34 cellular contexts compared by ENCODE assay signal in the genomic region with DNA sequence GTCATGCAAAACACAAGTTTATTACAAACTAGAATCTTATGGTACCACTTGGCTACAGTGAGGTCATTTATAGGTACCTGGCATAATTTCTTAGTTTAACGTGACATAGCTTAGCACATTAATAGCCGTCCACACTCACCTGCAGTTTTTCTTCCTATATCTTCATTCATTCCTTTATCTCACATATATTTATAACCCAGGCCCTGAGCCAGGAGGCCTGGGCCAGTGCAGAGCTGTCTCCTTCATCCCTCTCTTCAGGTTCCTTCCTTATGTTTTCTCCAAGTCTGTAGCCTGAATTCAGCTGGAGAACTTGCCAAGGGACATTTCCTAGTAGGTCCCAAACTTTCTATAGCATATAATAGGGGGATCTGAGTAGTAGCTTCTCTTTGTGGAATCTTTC.
DNase-seq lines count a peak whose midpoint lies in the region; ATAC-seq and TF ChIP-seq lines count a peak whose summit lies in the region.
"Had no signal": no experiment of that assay in that cellular context is flagged by ENCODE, and none has a peak within 500 bp of the region (broad histone marks: within the 10 kb centered on the region; RNA-seq: fewer than 3 reads in every experiment).

No MANE protein-coding gene starts in this region.

- CTCF ChIA-PET in IMR-90 (lab: Yijun Ruan, JAX): no interaction called here
- CTCF ChIA-PET in CD8-positive, alpha-beta memory T cell (lab: Charles Lee): interaction anchor here (0.7 to 2.5 kb wide), 2 partner anchors 12 to 15 kb away, joined by 3 to 7 read pairs; no protein-coding TSS in a partner anchor

- no peak overlapping the region for H3K23ac ChIP-seq in IMR-90 (ENCODE audit: low read depth, low read length)

- H3K36me3 ChIP-seq in right atrium auricular region: no peaks in the 10 kb centered on the region
- no peaks in the 10 kb centered on the region for H3K36me3 ChIP-seq in heart left ventricle
- no peaks in the 10 kb centered on the region for H3K36me3 ChIP-seq in left ventricle myocardium inferior
- H3K36me3 ChIP-seq in IMR-90 (ENCODE audit: control insufficient read depth, insufficient read depth, low read length): no peaks in the 10 kb centered on the region
- no peaks in the 10 kb centered on the region for H3K36me3 ChIP-seq in CD8-positive, alpha-beta memory T cell (ENCODE audit: insufficient read depth, low read length)
- H3K36me3 ChIP-seq: BE2C; BLaER1; BLaER1 treated with 17β-estradiol and CSF1 and Interleukin-3, amounts not matched to agents 10 nM and 100 nM had no signal

- peak overlapping the region; percentile 60; the same call in 1 of the 2 replicates for H3K18ac ChIP-seq in IMR-90 (ENCODE audit: low read depth, low read length)

- H3K56ac ChIP-seq in IMR-90 (ENCODE audit: extremely low read depth, insufficient read depth, low read length): no peak overlapping the region

- H2AK9ac ChIP-seq in IMR-90 (replicated peaks; ENCODE audit: low read depth, low read length, poor library complexity): no peak overlapping the region

- no peaks in the 10 kb centered on the region for H3K36me3 Mint-ChIP-seq in CD8-positive, alpha-beta memory T cell
- H3K36me3 Mint-ChIP-seq: CD14-positive monocyte; CD4-positive, alpha-beta memory T cell; CD4-positive, CD25-positive, alpha-beta regulatory T cell; CD8-positive, alpha-beta T cell had no signal

- dilution Hi-C loops in IMR-90 (cut with HindIII; ENCODE audit: low sequenced_read_pairs, unreplicated experiment): no loop called here

- no peak overlapping the region for H3K4me3 Mint-ChIP-seq in CD8-positive, alpha-beta memory T cell
- H3K4me3 Mint-ChIP-seq: B cell; CD14-positive monocyte; CD4-positive, alpha-beta memory T cell; CD4-positive, alpha-beta T cell; CD4-positive, CD25-positive, alpha-beta regulatory T cell; CD8-positive, alpha-beta T cell had no signal

- H4K8ac ChIP-seq in IMR-90 (ENCODE audit: low read depth in 2 of 2, low read length in 2 of 2): no peak overlapping the region

- H3K4me1 ChIP-seq in right atrium auricular region (no peaks in the 10 kb centered on the region), heart left ventricle (peaks cover 0 to 30% (median 5%) of the 10 kb centered on the region in 12 donors), left ventricle myocardium inferior (peaks cover 41% of the 10 kb centered on the region), IMR-90 (ENCODE audit: control insufficient read depth, insufficient read depth, low read length) (peaks cover 3% of the 10 kb centered on the region; the same call in 1 of the 2 replicates)
- H3K4me1 ChIP-seq in CD8-positive, alpha-beta memory T cell (ENCODE audit: insufficient read depth, low read length): no peaks in the 10 kb centered on the region
- H3K4me1 ChIP-seq: BE2C; BLaER1; BLaER1 treated with 17β-estradiol and CSF1 and Interleukin-3, amounts not matched to agents 10 nM and 100 nM had no signal

- peaks cover 5% of the 10 kb centered on the region for H3K9me1 ChIP-seq in IMR-90 (ENCODE audit: insufficient read depth, low read length)

- no peak overlapping the region for H2BK120ac ChIP-seq in IMR-90 (ENCODE audit: low read depth, low read length)

- H3K27me3 ChIP-seq in right atrium auricular region: no peaks in the 10 kb centered on the region
- no peaks in the 10 kb centered on the region for H3K27me3 ChIP-seq in heart left ventricle
- H3K27me3 ChIP-seq in left ventricle myocardium inferior (ENCODE audit: low read depth): no peaks in the 10 kb centered on the region
- H3K27me3 ChIP-seq in IMR-90 (ENCODE audit: control insufficient read depth, insufficient read depth, low read length): no peaks in the 10 kb centered on the region
- no peaks in the 10 kb centered on the region for H3K27me3 ChIP-seq in CD8-positive, alpha-beta memory T cell (ENCODE audit: insufficient read depth, low read length, poor library complexity, severe bottlenecking)
- H3K27me3 ChIP-seq: BE2C; BLaER1; BLaER1 treated with 17β-estradiol and CSF1 and Interleukin-3, amounts not matched to agents 10 nM and 100 nM had no signal

- H3K27ac ChIP-seq in right atrium auricular region: no peak overlapping the region
- H3K27ac ChIP-seq in heart left ventricle: no peak overlapping the region
- H3K27ac ChIP-seq in left ventricle myocardium inferior (replicated peaks): no peak overlapping the region
- no peak overlapping the region for H3K27ac ChIP-seq in IMR-90 (ENCODE audit: insufficient read depth, low read length)
- no peak overlapping the region for H3K27ac ChIP-seq in CD8-positive, alpha-beta memory T cell (ENCODE audit: low read depth, low read length)
- H3K27ac ChIP-seq: 22Rv1; BLaER1; BLaER1 treated with 17β-estradiol and CSF1 and Interleukin-3, amounts not matched to agents 10 nM and 100 nM; C4-2B had no signal

- ATAC-seq in Right ventricle myocardium superior (ENCODE audit: poor library complexity): peak; percentile 67
- ATAC-seq in heart left ventricle: peak in 3 of 4 donors; percentile 48 to 64 (median 58)
- ATAC-seq in Right ventricle myocardium inferior: no peak
- ATAC-seq in left ventricle myocardium superior: peak; percentile 79
- no peak for ATAC-seq in IMR-90 (ENCODE audit: low read depth)
- ATAC-seq: A549; CD8-positive, alpha-beta T cell had no signal

- 0 out of 3 replicates have a peak overlapping the region, but pooled peaks have one; percentile 16 for H2BK15ac ChIP-seq in IMR-90 (ENCODE audit: low read depth, low read length)

- H4K5ac ChIP-seq in IMR-90 (ENCODE audit: low read depth, low read length): no peak overlapping the region

- H3K27me3 Mint-ChIP-seq in CD8-positive, alpha-beta memory T cell: no peaks in the 10 kb centered on the region
- H3K27me3 Mint-ChIP-seq: CD4-positive, CD25-positive, alpha-beta regulatory T cell had no signal

- DNase-seq in Right ventricle myocardium superior (no peak), right atrium auricular region (ENCODE audit: low spot score) (no peak), heart left ventricle (no peak), Right ventricle myocardium inferior (ENCODE audit: missing footprints) (no peak), left ventricle myocardium superior (no peak), left ventricle myocardium inferior (no peak), IMR-90 (no peak)
- DNase-seq in CD8-positive, alpha-beta memory T cell: no peak
- DNase-seq: 8988T; ACHN; AML-193; BE2C; C1 segment of cervical spinal cord; Caco-2; Calu3; CD4-positive, alpha-beta memory T cell; CD4-positive, alpha-beta T cell; CD4-positive, CD25-positive, alpha-beta regulatory T cell; CD8-positive, alpha-beta T cell; COR-L47; DMS 273 treated with DMSO at 0.1 percent for 48 hours; DMS153; DMS53; DMS79; DMS79 treated with DMSO at 0.1 percent for 48 hours; DND-41; EL had no signal

- H3K9me3 Mint-ChIP-seq in CD8-positive, alpha-beta memory T cell: no peaks in the 10 kb centered on the region
- H3K9me3 Mint-ChIP-seq: CD4-positive, alpha-beta T cell; CD8-positive, alpha-beta T cell had no signal

- H3K9me3 ChIP-seq in right atrium auricular region (no peaks in the 10 kb centered on the region), heart left ventricle (no peaks in the 10 kb centered on the region), left ventricle myocardium inferior (replicated peaks) (no peaks in the 10 kb centered on the region), IMR-90 (ENCODE audit: control insufficient read depth, insufficient read depth, low read length) (no peaks in the 10 kb centered on the region)
- no peaks in the 10 kb centered on the region for H3K9me3 ChIP-seq in CD8-positive, alpha-beta memory T cell (ENCODE audit: low read length)
- H3K9me3 ChIP-seq: A549; BE2C; BLaER1; BLaER1 treated with 17β-estradiol and CSF1 and Interleukin-3, amounts not matched to agents 10 nM and 100 nM; Caco-2 had no signal

- 40 to 56% (median 47%) methylated on average over 2 of the region's 2 CpGs for whole genome bisulfite sequencing in heart left ventricle, 4 donors
- WGBS in IMR-90 (ENCODE audit: extremely low coverage in 2 of 2, insufficient read length in 1 of 2), 2 experiments: 100% methylated on average over 1 of the region's 2 CpGs; no CpG with 5 or more reads in 1 of the 2 experiments

- H3K4me3 ChIP-seq in right atrium auricular region (no peak overlapping the region), heart left ventricle (no peak overlapping the region), left ventricle myocardium inferior (no peak overlapping the region), IMR-90 (ENCODE audit: insufficient read depth, low read depth, low read length) (no peak overlapping the region)
- H3K4me3 ChIP-seq in CD8-positive, alpha-beta memory T cell (ENCODE audit: low read length): no peak overlapping the region
- H3K4me3 ChIP-seq: A549; BLaER1; BLaER1 treated with 17β-estradiol and CSF1 and Interleukin-3, amounts not matched to agents 10 nM and 100 nM had no signal

- H2BK5ac ChIP-seq in IMR-90 (ENCODE audit: low read depth, low read length, poor library complexity, severe bottlenecking): no peak overlapping the region

- TF ChIP-seq POLR2A in heart left ventricle (IDR thresholded peaks at IDR 0.05): no peak
- TF ChIP-seq POLR2A in IMR-90 (IDR thresholded peaks at IDR 0.05; ENCODE audit: low read depth, low read length): no peak

- TF ChIP-seq CTCF in right atrium auricular region (IDR thresholded peaks at IDR 0.05) (no peak), heart left ventricle (IDR thresholded peaks at IDR 0.05) (no peak), left ventricle myocardium inferior (IDR thresholded peaks at IDR 0.05; ENCODE audit: borderline replicate concordance) (no peak), IMR-90 (conservative IDR thresholded peaks at IDR 0.05; ENCODE audit: low read depth, low read length) (no peak)

- H3K27ac Mint-ChIP-seq in CD8-positive, alpha-beta memory T cell: no peak overlapping the region
- H3K27ac Mint-ChIP-seq: B cell; CD14-positive monocyte; CD4-positive, alpha-beta memory T cell; CD4-positive, alpha-beta T cell; CD4-positive, CD25-positive, alpha-beta regulatory T cell; CD8-positive, alpha-beta T cell had no signal

- TF ChIP-seq RAD21 in IMR-90 (IDR thresholded peaks at IDR 0.05; ENCODE audit: low read length): no peak

- H3K4ac ChIP-seq in IMR-90 (ENCODE audit: low read depth, low read length): no peak overlapping the region; the same call in 1 of the 2 replicates

- H2BK20ac ChIP-seq in IMR-90 (ENCODE audit: low read depth, low read length): no peak overlapping the region

- H2AK5ac ChIP-seq in IMR-90 (ENCODE audit: low read depth, low read length): no peak overlapping the region

- intact Hi-C loops in Right ventricle myocardium superior (cut with DNase I): no loop called here
- intact Hi-C loops in heart left ventricle (cut with DNase I): loop anchor here in 1 of 10 donors (10.0 kb wide), 1 partner anchor 366 kb away; the partner anchor contains the start of gene SGCD
- intact Hi-C loops in Right ventricle myocardium inferior (cut with DNase I): loop anchor here (10.0 kb wide), 1 partner anchor 626 kb away; no protein-coding TSS in a partner anchor
- intact Hi-C loops in left ventricle myocardium superior (cut with micrococcal nuclease): no loop called here
- intact Hi-C loops in left ventricle myocardium inferior (cut with micrococcal nuclease): no loop called here
- intact Hi-C loops in IMR-90 (cut with micrococcal nuclease): loop anchor here (5.0 kb wide), 1 partner anchor 163 kb away; no protein-coding TSS in a partner anchor

- no TSS peak for BruUV-seq in IMR-90 (replicated peaks; lab: Mats Ljungman, UMichigan)

- no peaks in the 10 kb centered on the region for H3K79me1 ChIP-seq in IMR-90 (ENCODE audit: low read depth in 1 of 2, low read length in 2 of 2)

- in situ Hi-C loops in IMR-90 (cut with MboI; ENCODE audit: low sequenced_read_pairs): loop anchor here (10.0 kb wide), 1 partner anchor 366 kb away; the partner anchor contains the start of gene SGCD

- H3K14ac ChIP-seq in IMR-90 (replicated peaks; ENCODE audit: low read depth, low read length): no peak overlapping the region

- POLR2A ChIA-PET in IMR-90 (lab: Charles Lee; ENCODE audit: unreplicated experiment): no interaction called here
- POLR2A ChIA-PET in CD8-positive, alpha-beta memory T cell (lab: Charles Lee): no interaction called here

- H3K4me1 Mint-ChIP-seq in CD8-positive, alpha-beta memory T cell: no peaks in the 10 kb centered on the region
- H3K4me1 Mint-ChIP-seq: B cell; CD14-positive monocyte; CD4-positive, alpha-beta memory T cell; CD4-positive, CD25-positive, alpha-beta regulatory T cell had no signal

- H2AFZ ChIP-seq in IMR-90 (replicated peaks; ENCODE audit: low read length, poor library complexity): no peak overlapping the region

- H4K91ac ChIP-seq in IMR-90 (ENCODE audit: insufficient read depth, low read depth, low read length): no peak overlapping the region

- no peak overlapping the region for H3K4me2 ChIP-seq in IMR-90 (ENCODE audit: low read depth, low read length)
- H3K4me2 ChIP-seq: A549; BLaER1; BLaER1 treated with 17β-estradiol and CSF1 and Interleukin-3, amounts not matched to agents 10 nM and 100 nM had no signal

- H4K20me1 ChIP-seq in IMR-90 (ENCODE audit: insufficient read depth, low read length): no peaks in the 10 kb centered on the region
- H4K20me1 ChIP-seq: BLaER1; BLaER1 treated with 17β-estradiol and CSF1 and Interleukin-3, amounts not matched to agents 10 nM and 100 nM had no signal

- H3K9ac ChIP-seq in IMR-90 (ENCODE audit: low read depth, low read length): no peak overlapping the region
- H3K9ac ChIP-seq: BLaER1; BLaER1 treated with 17β-estradiol and CSF1 and Interleukin-3, amounts not matched to agents 10 nM and 100 nM had no signal

Comparison
In these comparisons a context has a peak if more than half of its experiments do, and no peak if none do; other contexts are left out.
1. ATAC-seq: peak in Right ventricle myocardium superior (single experiment), heart left ventricle (3 of 4) and left ventricle myocardium superior (single experiment); none in Right ventricle myocardium inferior (single experiment) and IMR-90 (single experiment).
2. intact Hi-C loops: an anchor here in Right ventricle myocardium inferior (10.0 kb wide) and IMR-90 (5.0 kb wide); none called in Right ventricle myocardium superior, left ventricle myocardium superior and left ventricle myocardium inferior.